Comparison of ENCODE assay signal across 10 cellular contexts in the genomic region with DNA sequence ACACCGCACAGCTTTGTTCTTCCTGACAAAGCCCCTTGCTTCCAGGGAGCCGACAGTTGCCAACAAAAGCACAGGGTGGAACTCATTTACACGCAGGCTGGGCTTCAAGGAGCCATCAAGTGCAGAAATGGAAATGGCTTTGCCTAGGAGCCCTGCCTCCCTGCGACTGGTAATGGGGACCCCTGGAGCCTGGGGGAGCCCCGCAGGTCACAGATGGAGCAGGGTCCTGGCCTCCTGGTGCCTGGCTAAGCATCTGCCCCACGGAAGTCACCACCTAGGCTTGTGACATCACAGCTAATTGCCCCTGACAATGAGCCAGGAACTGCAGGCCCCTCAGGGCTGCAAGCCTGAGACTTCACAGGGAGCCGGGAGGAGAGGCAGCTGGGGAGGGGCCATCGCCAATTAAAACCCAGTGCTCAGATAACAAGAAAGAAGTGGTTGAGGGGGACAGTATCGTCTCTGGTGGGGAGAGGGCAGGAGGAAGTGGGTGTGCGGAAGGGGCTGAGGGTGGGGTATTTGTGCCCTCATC.
DNase-seq lines count a peak whose midpoint lies in the region; ATAC-seq, FAIRE-seq and TF ChIP-seq lines count a peak whose summit lies in the region.
"Had no signal": no experiment of that assay in that cellular context is flagged by ENCODE, and none has a peak within 500 bp of the region (broad histone marks: within the 10 kb centered on the region; RNA-seq: fewer than 3 reads in every experiment).

No MANE protein-coding gene starts in this region.

- no peak for FAIRE-seq in RCC 7860 (lab: Jason Lieb, UNC)
- FAIRE-seq: islet of Langerhans, small intestine had no signal

- H3K4me1 Mint-ChIP-seq in neural progenitor cell = peaks cover 61% of the 10 kb centered on the region
- H3K4me1 Mint-ChIP-seq in natural killer cell treated with Interleukin-12 subunit alpha and Interleukin-12 subunit beta and Interleukin-15 and Interleukin-18, amount 100 ng/mL, for 72 hours (ENCODE audit: low read depth in 2 of 2) = peaks cover 6 to 8% of the 10 kb centered on the region in 2 donors

- H3F3A ChIP-seq in neural progenitor cell (ENCODE audit: low read depth) = peaks cover 48% of the 10 kb centered on the region

- no peak for TF ChIP-seq CTCF in neural progenitor cell (IDR thresholded peaks at IDR 0.05)

- H3K9ac ChIP-seq in neural progenitor cell = no peak overlapping the region

- H3K4me3 ChIP-seq in neural progenitor cell = peak overlapping the region; percentile 31

- peaks cover 22% of the 10 kb centered on the region for H3K27me3 Mint-ChIP-seq in neural progenitor cell (ENCODE audit: insufficient read depth, low read depth)
- peaks cover 15 to 43% of the 10 kb centered on the region in 2 donors for H3K27me3 Mint-ChIP-seq in natural killer cell treated with Interleukin-12 subunit alpha and Interleukin-12 subunit beta and Interleukin-15 and Interleukin-18, amount 100 ng/mL, for 72 hours

- peaks cover 37% of the 10 kb centered on the region for H3K4me1 ChIP-seq in neural progenitor cell

- DNase-seq in COR-L47 (lab: John Stamatoyannopoulos, UW) = peak; percentile 87
- peak; percentile 49 for DNase-seq in NCI-H146 treated with DMSO at 0.1 percent for 48 hours (lab: John Stamatoyannopoulos, UW; ENCODE audit: unreplicated experiment)
- peak; percentile 14 for DNase-seq in dermis blood vessel endothelial cell
- DNase-seq in neural progenitor cell (ENCODE audit: low spot score) = peak; percentile 87
- DNase-seq in natural killer cell treated with Interleukin-12 subunit alpha and Interleukin-12 subunit beta and Interleukin-15 and Interleukin-18, amount 100 ng/mL, for 72 hours (ENCODE audit: low spot score) = no peak
- DNase-seq in NAMALWA (ENCODE audit: low spot score) = no peak
- no peak for DNase-seq in RCC 7860 (ENCODE audit: low spot score)
- no peak for DNase-seq in activated effector memory CD4-positive, alpha-beta T cell treated with Interleukin-2 at 50 U/mL for 16 hours
- DNase-seq: small intestine had no signal

- ATAC-seq in natural killer cell treated with Interleukin-12 subunit alpha and Interleukin-12 subunit beta and Interleukin-15 and Interleukin-18, amount 100 ng/mL, for 72 hours = no peak

- peaks cover 56% of the 10 kb centered on the region for H4K20me1 ChIP-seq in neural progenitor cell (ENCODE audit: low read depth)

- no peak overlapping the region for H2AFZ ChIP-seq in neural progenitor cell (replicated peaks)

- H3K27ac Mint-ChIP-seq in neural progenitor cell = peak overlapping the region; percentile 87
- no peak overlapping the region for H3K27ac Mint-ChIP-seq in natural killer cell treated with Interleukin-12 subunit alpha and Interleukin-12 subunit beta and Interleukin-15 and Interleukin-18, amount 100 ng/mL, for 72 hours

- H3K36me3 Mint-ChIP-seq in neural progenitor cell = peaks cover 5% of the 10 kb centered on the region
- no peaks in the 10 kb centered on the region for H3K36me3 Mint-ChIP-seq in natural killer cell treated with Interleukin-12 subunit alpha and Interleukin-12 subunit beta and Interleukin-15 and Interleukin-18, amount 100 ng/mL, for 72 hours

- H3K27me3 ChIP-seq in neural progenitor cell = peaks cover 32% of the 10 kb centered on the region

- H3K9me3 Mint-ChIP-seq in neural progenitor cell = no peaks in the 10 kb centered on the region
- H3K9me3 Mint-ChIP-seq in natural killer cell treated with Interleukin-12 subunit alpha and Interleukin-12 subunit beta and Interleukin-15 and Interleukin-18, amount 100 ng/mL, for 72 hours = no peaks in the 10 kb centered on the region

- H3K9me3 ChIP-seq in neural progenitor cell (ENCODE audit: low read depth) = no peaks in the 10 kb centered on the region

- H3K27ac ChIP-seq in neural progenitor cell = no peak overlapping the region

- peak overlapping the region; percentile 56 for H3K4me2 ChIP-seq in neural progenitor cell

- H3K36me3 ChIP-seq in neural progenitor cell = no peaks in the 10 kb centered on the region

- peak overlapping the region; percentile 79 for H3K4me3 Mint-ChIP-seq in neural progenitor cell
- no peak overlapping the region for H3K4me3 Mint-ChIP-seq in natural killer cell treated with Interleukin-12 subunit alpha and Interleukin-12 subunit beta and Interleukin-15 and Interleukin-18, amount 100 ng/mL, for 72 hours

- H3K79me2 ChIP-seq in neural progenitor cell (ENCODE audit: low read depth) = peaks cover 17% of the 10 kb centered on the region

Comparison
In these comparisons a context has a peak if more than half of its experiments do, and no peak if none do; other contexts are left out.
1. DNase-seq: peak in COR-L47 (single experiment), NCI-H146 treated with DMSO at 0.1 percent for 48 hours (single experiment), dermis blood vessel endothelial cell (single experiment) and neural progenitor cell (single experiment); none in natural killer cell treated with Interleukin-12 subunit alpha and Interleukin-12 subunit beta and Interleukin-15 and Interleukin-18, amount 100 ng/mL, for 72 hours (single experiment), NAMALWA (single experiment), RCC 7860 (single experiment) and activated effector memory CD4-positive, alpha-beta T cell treated with Interleukin-2 at 50 U/mL for 16 hours (single experiment).